1 cellular context compared by ENCODE assay signal in genomic region chr10:14648042-14648765, GRCh38.
TF ChIP-seq lines count a peak whose summit lies in the region.

No MANE protein-coding gene starts in this region.

TF ChIP-seq in GM23338, 12 proteins besides CTCF, POLR2A, EP300 and RAD21 (continued from another document):
- TF ChIP-seq ZNF462 (CRISPR knock-in tag; IDR thresholded peaks at IDR 0.05) (no peak), EZH2 (IDR thresholded peaks at IDR 0.05; ENCODE audit: low read depth, unreplicated experiment) (no peak), POLR2AphosphoS5 (IDR thresholded peaks at IDR 0.05; ENCODE audit: low read depth) (no peak), CREB1 (CRISPR knock-in tag; IDR thresholded peaks at IDR 0.05; ENCODE audit: low read depth) (no peak), JUNB (IDR thresholded peaks at IDR 0.05; ENCODE audit: unreplicated experiment) (no peak), ZNF114 (CRISPR knock-in tag; IDR thresholded peaks at IDR 0.05) (no peak)
